Comparison of ENCODE assay signal across 9 cellular contexts in the genomic region with DNA sequence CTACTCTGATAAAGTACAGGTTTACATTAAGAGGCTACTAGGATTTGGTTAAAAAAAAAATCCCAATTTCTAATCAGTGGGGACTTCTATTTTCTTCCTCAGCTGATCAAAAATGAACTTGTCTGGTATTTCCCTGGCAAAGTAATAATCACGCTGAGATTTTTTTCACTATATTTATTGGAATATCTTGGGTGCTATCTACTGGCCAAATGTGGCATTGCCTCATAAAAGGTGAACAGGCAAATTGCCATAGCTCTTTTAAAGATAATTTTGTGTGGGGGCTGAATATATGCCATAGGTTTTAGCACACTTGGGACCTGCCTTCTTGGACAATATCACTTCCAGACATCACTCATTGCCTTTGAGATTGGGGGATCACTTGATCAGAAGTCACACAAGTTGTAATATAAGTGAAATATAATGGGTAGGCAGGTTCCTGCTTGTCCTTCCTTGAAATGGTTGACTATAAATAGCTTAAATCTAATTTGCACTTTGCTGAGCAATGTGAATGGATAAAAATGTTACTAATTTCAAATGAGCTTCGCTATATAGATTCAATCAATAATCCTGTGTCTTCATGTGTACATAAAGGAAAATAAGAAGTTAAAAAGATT. TPM values are rescaled to one million over a fixed set of nuclear protein-coding genes. Genes with fewer than 3 reads are reported as not detected.
A peak's percentile ranks its signal among the peaks of the same experiment; 100 is the strongest.
DNase-seq lines count a peak whose midpoint lies in the region; FAIRE-seq and TF ChIP-seq lines count a peak whose summit lies in the region.
"Had no signal": no experiment of that assay in that cellular context is flagged by ENCODE, and none has a peak within 500 bp of the region (broad histone marks: within the 10 kb centered on the region; RNA-seq: fewer than 3 reads in every experiment).

No MANE protein-coding gene starts in this region.

- H3K9me3 ChIP-seq in Loucy (ENCODE audit: insufficient read depth, low read depth, low read length) (no peaks in the 10 kb centered on the region), WERI-Rb-1 (ENCODE audit: severe bottlenecking) (no peaks in the 10 kb centered on the region), kidney (ENCODE audit: control insufficient read depth in 1 of 2, low read length in 2 of 2) (no peaks in the 10 kb centered on the region)

- no peak overlapping the region for H3K27ac ChIP-seq in WERI-Rb-1
- H3K27ac ChIP-seq in kidney (ENCODE audit: low read depth in 2 of 2, low read length in 2 of 2) = no peak overlapping the region

- H4K20me1 ChIP-seq in Loucy (ENCODE audit: insufficient read depth, low read length, poor library complexity, severe bottlenecking) = no peaks in the 10 kb centered on the region

- no peaks in the 10 kb centered on the region for H3K79me2 ChIP-seq in Loucy (ENCODE audit: insufficient read depth, low read length)

- DNase-seq in AG08396 (ENCODE audit: low spot score) = peak; percentile 43
- DNase-seq in WERI-Rb-1 = no peak
- DNase-seq in kidney = no peak
- DNase-seq in urothelium cell line (ENCODE audit: low spot score) = peak; percentile 25
- no peak for DNase-seq in activated T-cell treated with anti-CD3 and anti-CD28 coated beads, Interleukin-2, amount 50 U/mL, for 48 hours
- no peak for DNase-seq in activated effector memory CD4-positive, alpha-beta T cell treated with anti-CD3 and anti-CD28 coated beads, Interleukin-2, amount 50 U/mL, for 16 hours

- H3K27me3 ChIP-seq in Loucy (ENCODE audit: insufficient read depth, low read length, poor library complexity, severe bottlenecking) (no peaks in the 10 kb centered on the region), WERI-Rb-1 (ENCODE audit: insufficient read depth, low read depth, severe bottlenecking) (no peaks in the 10 kb centered on the region)

- TF ChIP-seq CTCF in GM12874 (IDR thresholded peaks at IDR 0.05; ENCODE audit: insufficient read depth, low read depth, low read length) (peak; percentile 54; the same call in 1 of the 2 replicates), Loucy (conservative IDR thresholded peaks at IDR 0.05; ENCODE audit: low read length) (peak; percentile 62), WERI-Rb-1 (IDR thresholded peaks at IDR 0.05; ENCODE audit: low read depth, low read length) (peak; percentile 39; the same call in 1 of the 2 replicates), kidney (IDR thresholded peaks at IDR 0.05; ENCODE audit: borderline replicate concordance, extremely low read depth, insufficient read depth) (peak; percentile 70)

- H3K9me2 ChIP-seq in Loucy (replicated peaks; ENCODE audit: low read depth, low read length) = no peaks in the 10 kb centered on the region

- H3K9ac ChIP-seq in Loucy (ENCODE audit: low read depth, low read length, poor library complexity, severe bottlenecking) = no peak overlapping the region
- H3K9ac ChIP-seq in kidney (ENCODE audit: low read length in 2 of 2) = no peak overlapping the region

- no peaks in the 10 kb centered on the region for H3K36me3 ChIP-seq in Loucy (ENCODE audit: insufficient read depth, low read length)
- H3K36me3 ChIP-seq in WERI-Rb-1 = no peaks in the 10 kb centered on the region
- no peaks in the 10 kb centered on the region for H3K36me3 ChIP-seq in kidney (ENCODE audit: control insufficient read depth in 1 of 2, insufficient read depth in 2 of 2, low read length in 2 of 2)

- no peak overlapping the region for H2AFZ ChIP-seq in Loucy (ENCODE audit: low read length)

- FAIRE-seq in kidney (lab: Jason Lieb, UNC) = peak; percentile 66
- FAIRE-seq in urothelium cell line (lab: Jason Lieb, UNC) = no peak
- FAIRE-seq: frontal cortex had no signal

- no peak overlapping the region for H3K4me2 ChIP-seq in Loucy (ENCODE audit: low read depth, low read length, poor library complexity, severe bottlenecking)

- intact Hi-C loops in kidney (cut with DNase I) = no loop called here

- H3F3A ChIP-seq in Loucy (ENCODE audit: low read depth) = no peaks in the 10 kb centered on the region

- H3K4me3 ChIP-seq in Loucy (ENCODE audit: low read length, poor library complexity, severe bottlenecking) = no peak overlapping the region
- no peak overlapping the region for H3K4me3 ChIP-seq in WERI-Rb-1 (ENCODE audit: low read depth, low read length)
- no peak overlapping the region for H3K4me3 ChIP-seq in kidney (ENCODE audit: low read length in 2 of 2)

- no peaks in the 10 kb centered on the region for H3K4me1 ChIP-seq in Loucy (ENCODE audit: insufficient read depth, low read length, poor library complexity, severe bottlenecking)
- no peaks in the 10 kb centered on the region for H3K4me1 ChIP-seq in kidney (ENCODE audit: control insufficient read depth in 1 of 2, insufficient read depth in 1 of 2, low read depth in 1 of 2, low read length in 2 of 2)

RNA-seq across cellular contexts. Expression of gene NXPH2, which starts 7.0 kb away (rescaled TPM):
- total RNA-seq in kidney = 0.57 TPM
- 2.2 TPM for polyA plus RNA-seq in kidney (ENCODE audit: insufficient read depth, low read depth, low replicate concordance)

Comparison
In these comparisons a context has a peak if more than half of its experiments do, and no peak if none do; other contexts are left out.
1. DNase-seq: peak in AG08396 (single experiment) and urothelium cell line (single experiment); none in WERI-Rb-1 (single experiment), kidney (single experiment), activated T-cell treated with anti-CD3 and anti-CD28 coated beads, Interleukin-2, amount 50 U/mL, for 48 hours (0 of 2) and activated effector memory CD4-positive, alpha-beta T cell treated with anti-CD3 and anti-CD28 coated beads, Interleukin-2, amount 50 U/mL, for 16 hours (single experiment).
2. Peak in every context shown above with its lines, with median percentiles within 50 percentile points of each other: CTCF ChIP-seq.